9 cellular contexts compared by ENCODE assay signal in genomic region chr17:16001498-16001897, GRCh38. TPM values are rescaled to one million over a fixed set of nuclear protein-coding genes. Genes with fewer than 3 reads are reported as not detected.
A peak's percentile ranks its signal among the peaks of the same experiment; 100 is the strongest.
DNase-seq lines count a peak whose midpoint lies in the region; ATAC-seq, FAIRE-seq and TF ChIP-seq lines count a peak whose summit lies in the region.
"Had no signal": no experiment of that assay in that cellular context is flagged by ENCODE, and none has a peak within 500 bp of the region (broad histone marks: within the 10 kb centered on the region; RNA-seq: fewer than 3 reads in every experiment).

No MANE protein-coding gene starts in this region.

- in situ Hi-C loops in KBM-7 (cut with MboI; ENCODE audit: low pct_unique_long_range_greater_than_20kb, low sequenced_read_pairs): no loop called here

- H2AFZ ChIP-seq in astrocyte (ENCODE audit: low read depth, low read length): no peak overlapping the region

- H3K27me3 ChIP-seq in astrocyte (ENCODE audit: insufficient read depth, low read length): no peaks in the 10 kb centered on the region

- TF ChIP-seq CTCF in AG10803 (conservative IDR thresholded peaks at IDR 0.05; ENCODE audit: low read length) (no peak), HFFc6 (IDR thresholded peaks at IDR 0.05) (no peak), astrocyte (IDR thresholded peaks at IDR 0.05; ENCODE audit: insufficient read depth, low read depth, low read length) (no peak)

- H3K9me3 Mint-ChIP-seq in HFFc6: peaks cover 10% of the 10 kb centered on the region; the same call in 1 of the 2 replicates
- no peaks in the 10 kb centered on the region for H3K9me3 Mint-ChIP-seq in astrocyte (ENCODE audit: unreplicated experiment)

- H3K9me3 ChIP-seq in astrocyte (ENCODE audit: insufficient read depth, low read depth, low read length): no peaks in the 10 kb centered on the region

- H3K27ac ChIP-seq in astrocyte (ENCODE audit: low read depth, low read length): no peak overlapping the region

- H3K4me2 ChIP-seq in astrocyte (ENCODE audit: low read length): peak overlapping the region; percentile 91

- ATAC-seq in GM18498 (IDR thresholded peaks at IDR 0.05; ENCODE audit: unreplicated experiment) (no peak), HG02623 (IDR thresholded peaks at IDR 0.05; ENCODE audit: unreplicated experiment) (no peak)

- H3K27ac Mint-ChIP-seq in HFFc6: peak overlapping the region; percentile 62
- no peak overlapping the region for H3K27ac Mint-ChIP-seq in astrocyte (ENCODE audit: unreplicated experiment)

- H3K27me3 Mint-ChIP-seq in HFFc6 (ENCODE audit: insufficient read depth) (no peaks in the 10 kb centered on the region; the same call in 1 of the 2 replicates), astrocyte (ENCODE audit: low read depth, unreplicated experiment) (no peaks in the 10 kb centered on the region)

- peaks cover 53% of the 10 kb centered on the region for H3K36me3 Mint-ChIP-seq in HFFc6 (ENCODE audit: low read depth)
- peaks cover 33% of the 10 kb centered on the region for H3K36me3 Mint-ChIP-seq in astrocyte (ENCODE audit: low read depth, unreplicated experiment)

- DNase-seq in AG10803 (ENCODE audit: low read depth) (peak; percentile 22), HFFc6 (no peak), astrocyte (ENCODE audit: low read depth) (no peak), kidney tubule cell (ENCODE audit: low spot score) (peak; percentile 42), KBM-7 (no peak), amygdala (lab: John Stamatoyannopoulos, UW) (no peak)
- DNase-seq: occipital lobe had no signal

- peaks cover 42% of the 10 kb centered on the region for H3K36me3 ChIP-seq in astrocyte (ENCODE audit: insufficient read depth, low read length)

- no peak overlapping the region for H3K4me3 ChIP-seq in AG10803 (ENCODE audit: low read length)
- peak overlapping the region; percentile 85 for H3K4me3 ChIP-seq in astrocyte (ENCODE audit: insufficient read depth, low read depth, low read length)

- peaks cover 47% of the 10 kb centered on the region for H3K79me2 ChIP-seq in astrocyte (ENCODE audit: insufficient read depth, low read length)

- H3K9ac ChIP-seq in astrocyte (ENCODE audit: low read length): no peak overlapping the region

- H3K4me3 Mint-ChIP-seq in HFFc6: peak overlapping the region; percentile 88
- H3K4me3 Mint-ChIP-seq in astrocyte (ENCODE audit: unreplicated experiment): peak overlapping the region; percentile 94

- H3K4me1 Mint-ChIP-seq in HFFc6 (ENCODE audit: low read depth) (peaks cover 23% of the 10 kb centered on the region), astrocyte (ENCODE audit: low read depth, unreplicated experiment) (peaks cover 9% of the 10 kb centered on the region)

- H4K20me1 ChIP-seq in astrocyte (ENCODE audit: insufficient read depth, low read length): peaks cover 30% of the 10 kb centered on the region

- peaks cover 16% of the 10 kb centered on the region for H3K4me1 ChIP-seq in astrocyte (ENCODE audit: insufficient read depth, low read length)

- FAIRE-seq in astrocyte (lab: Jason Lieb, UNC): no peak

RNA-seq across cellular contexts. Expression of gene TTC19, which starts 1.9 kb away (rescaled TPM):
- 10 to 100 TPM; 10.4 to 15.4 (median 12.4) TPM for total RNA-seq in HFFc6 (2021; fragmentation: NEBNext Ultra II Directional; extraction: Animal tissue kit (Norgen Biotek cat#: 25700))
- total RNA-seq in astrocyte: 21.9 and 25.7 TPM in 2 replicates

RNA-seq across cellular contexts. Expression of gene ZSWIM7, which starts 2.0 kb away (rescaled TPM):
- 10 to 100 TPM; 11.4 to 17.7 (median 15.5) TPM for total RNA-seq in HFFc6 (2021; fragmentation: NEBNext Ultra II Directional; extraction: Animal tissue kit (Norgen Biotek cat#: 25700))
- 19.0 and 21.5 TPM in 2 replicates for total RNA-seq in astrocyte

RNA-seq across cellular contexts. Expression of gene ADORA2B, which starts 56.6 kb away (rescaled TPM):
- 1 to 10 TPM in 3 of 6 experiments, under 1 TPM in 3; 0.91 to 1.2 (median 1.0) TPM for total RNA-seq in HFFc6 (2021; fragmentation: NEBNext Ultra II Directional; extraction: Animal tissue kit (Norgen Biotek cat#: 25700))
- 4.0 and 5.5 TPM in 2 replicates for total RNA-seq in astrocyte

Comparison
In these comparisons a context has a peak if more than half of its experiments do, and no peak if none do; other contexts are left out.
1. DNase-seq: peak in AG10803 (single experiment) and kidney tubule cell (single experiment); none in HFFc6 (single experiment), astrocyte (single experiment), KBM-7 (single experiment) and amygdala (0 of 56).